8 cellular contexts compared by ENCODE assay signal in genomic region chr22:31488988-31489617, GRCh38. TPM values are rescaled to one million over a fixed set of nuclear protein-coding genes. Genes with fewer than 3 reads are reported as not detected.
DNase-seq lines count a peak whose midpoint lies in the region; ATAC-seq and TF ChIP-seq lines count a peak whose summit lies in the region.

No MANE protein-coding gene starts in this region.

- TF ChIP-seq CTCF in fibroblast of pulmonary artery (IDR thresholded peaks at IDR 0.05; ENCODE audit: low read length, missing control alignments): no peak
- TF ChIP-seq CTCF in nephron progenitor cell (IDR thresholded peaks at IDR 0.05): no peak
- no peak for TF ChIP-seq CTCF in vagina (IDR thresholded peaks at IDR 0.05)

- H3K27me3 ChIP-seq in MG63 (no peaks in the 10 kb centered on the region), vagina (no peaks in the 10 kb centered on the region)

- H3K36me3 Mint-ChIP-seq in nephron progenitor cell (ENCODE audit: low read depth): peaks cover 27% of the 10 kb centered on the region

- peak overlapping the region; percentile 83 for H3K4me3 Mint-ChIP-seq in nephron progenitor cell

- H3K4me1 Mint-ChIP-seq in nephron progenitor cell: peaks cover 42% of the 10 kb centered on the region

- no peaks in the 10 kb centered on the region for H3K27me3 Mint-ChIP-seq in nephron progenitor cell (ENCODE audit: low read depth, poor library complexity)

- DNase-seq in EH (ENCODE audit: low read depth) (peak; percentile 46), MG63 (peak; percentile 30), fibroblast of pulmonary artery (ENCODE audit: low read depth) (peak; percentile 27), nephron progenitor cell (peak; percentile 67), vagina (ENCODE audit: extremely low spot score in 2 of 2) (no peak), D341Med (ENCODE audit: low spot score) (no peak)
- peak; percentile 54 to 60 for DNase-seq in activated T-cell treated with anti-CD3 and anti-CD28 coated beads, Interleukin-2, amount 50 U/mL, for 48 hours

- peaks cover 49% of the 10 kb centered on the region for H3K4me1 ChIP-seq in vagina

- H3K36me3 ChIP-seq in MG63 (peaks cover 45% of the 10 kb centered on the region), vagina (peaks cover 0 to 6% of the 10 kb centered on the region in 2 donors)

- intact Hi-C loops in vagina (cut with DNase I): no loop called here

- no peaks in the 10 kb centered on the region for H3K9me3 Mint-ChIP-seq in nephron progenitor cell

- H3K9me3 ChIP-seq in MG63 (no peaks in the 10 kb centered on the region), vagina (no peaks in the 10 kb centered on the region)

- H3K27ac ChIP-seq in vagina: peak overlapping the region; percentile 89

- no peak overlapping the region for H3K27ac Mint-ChIP-seq in nephron progenitor cell

- H3K4me3 ChIP-seq in MG63: peak overlapping the region; percentile 86
- H3K4me3 ChIP-seq in fibroblast of pulmonary artery (replicated peaks; ENCODE audit: low read depth, low read length): peak overlapping the region; percentile 74
- H3K4me3 ChIP-seq in vagina: peak overlapping the region; percentile 63 to 82

- no peak for TF ChIP-seq POLR2A in vagina (IDR thresholded peaks at IDR 0.05)

- ATAC-seq in GM21717 (IDR thresholded peaks at IDR 0.05; ENCODE audit: unreplicated experiment): peak; percentile 2

RNA-seq across cellular contexts. Expression of gene EIF4ENIF1, which starts 0.5 kb away (rescaled TPM):
- 6.0 and 6.2 TPM in 2 replicates for total RNA-seq in MG63 (2014; rRNA removed; shearing (Covaris generic); ENCODE audit: low replicate concordance)
- 24.6 TPM for total RNA-seq in vagina

RNA-seq across cellular contexts. Expression of gene SFI1, which starts 7.2 kb away (rescaled TPM):
- 10.7 and 12.2 TPM in 2 replicates for total RNA-seq in MG63 (2014; rRNA removed; shearing (Covaris generic); ENCODE audit: low replicate concordance)
- total RNA-seq in vagina: 33.6 TPM

Comparison
In these comparisons a context has a peak if more than half of its experiments do, and no peak if none do; other contexts are left out.
1. DNase-seq: peak in EH (single experiment), MG63 (single experiment), activated T-cell treated with anti-CD3 and anti-CD28 coated beads, Interleukin-2, amount 50 U/mL, for 48 hours (2 of 2), fibroblast of pulmonary artery (single experiment) and nephron progenitor cell (single experiment); none in vagina (0 of 2) and D341Med (single experiment).
2. Peak in every context shown above with its lines, with median percentiles within 50 percentile points of each other: H3K4me3 ChIP-seq.